30 cellular contexts compared by ENCODE assay signal in the genomic region with DNA sequence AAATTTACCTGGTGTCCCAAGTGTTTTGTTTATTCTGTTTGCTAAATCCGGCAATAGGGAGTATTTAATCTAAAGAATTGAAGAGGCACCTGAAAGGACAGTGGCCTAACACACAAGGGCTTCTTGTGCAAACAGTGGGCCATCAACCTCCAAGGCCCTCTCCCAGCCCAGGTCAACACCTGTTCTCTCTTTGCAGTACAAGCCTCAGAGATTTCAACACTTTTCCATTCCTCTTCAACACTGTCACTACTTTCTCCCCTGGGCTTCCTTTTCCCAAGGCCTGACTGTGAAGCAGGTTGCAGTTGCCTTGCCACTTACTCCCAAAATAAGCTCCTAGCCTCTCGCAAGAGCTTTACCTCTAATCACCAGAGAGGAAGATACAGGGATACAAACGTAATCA. TPM values are rescaled to one million over a fixed set of nuclear protein-coding genes. Genes with fewer than 3 reads are reported as not detected.
DNase-seq lines count a peak whose midpoint lies in the region; ATAC-seq, FAIRE-seq and TF ChIP-seq lines count a peak whose summit lies in the region.
"Had no signal": no experiment of that assay in that cellular context is flagged by ENCODE, and none has a peak within 500 bp of the region (broad histone marks: within the 10 kb centered on the region; RNA-seq: fewer than 3 reads in every experiment).

No MANE protein-coding gene starts in this region.

- TF ChIP-seq POLR2A in K562 (conservative IDR thresholded peaks at IDR 0.05) (no peak), sigmoid colon (IDR thresholded peaks at IDR 0.05) (no peak), thyroid gland (IDR thresholded peaks at IDR 0.05) (no peak), vagina (IDR thresholded peaks at IDR 0.05) (no peak)

- H3K4me1 ChIP-seq in K562 (replicated peaks in 1 of 2; ENCODE audit: control insufficient read depth in 2 of 2, insufficient read depth in 2 of 2, low read length in 2 of 2) (peaks cover 3 to 16% of the 10 kb centered on the region in 2 experiments; a peak in 4 of 5 replicates), sigmoid colon (peaks cover 0 to 14% (median 11%) of the 10 kb centered on the region in 4 donors), thyroid gland (peaks cover 8 to 27% of the 10 kb centered on the region in 2 donors), vagina (peaks cover 21% of the 10 kb centered on the region)

- H3K27me3 Mint-ChIP-seq in activated T-helper 2 cell treated with anti-CD3 and anti-CD28 coated beads, Interferon-gamma antibody, Interleukin-2, Interleukin-4, amounts not matched to agents 10 μg/mL and 5 μg/mL and 100 μg/mL, durations not matched to agents 14 hours and 24 hours and 36 hours (ENCODE audit: low read depth) = no peaks in the 10 kb centered on the region

- no peaks in the 10 kb centered on the region for H4K20me1 ChIP-seq in K562 (replicated peaks; ENCODE audit: control insufficient read depth, insufficient read depth, low read length)

- H3K9me3 ChIP-seq in K562 (replicated peaks; ENCODE audit: control insufficient read depth, insufficient read depth, low read depth, low read length) (no peaks in the 10 kb centered on the region), sigmoid colon (no peaks in the 10 kb centered on the region), thyroid gland (no peaks in the 10 kb centered on the region), vagina (no peaks in the 10 kb centered on the region)
- H3K9me3 ChIP-seq: A549, adrenal gland had no signal

- peaks cover 12% of the 10 kb centered on the region for H3K4me1 Mint-ChIP-seq in activated T-helper 2 cell treated with anti-CD3 and anti-CD28 coated beads, Interferon-gamma antibody, Interleukin-2, Interleukin-4, amounts not matched to agents 10 μg/mL and 5 μg/mL and 100 μg/mL, durations not matched to agents 14 hours and 24 hours and 36 hours (ENCODE audit: low read depth)

- H3K36me3 ChIP-seq in K562 (ENCODE audit: control insufficient read depth, insufficient read depth, low read length) = no peaks in the 10 kb centered on the region
- H3K36me3 ChIP-seq in sigmoid colon = peaks cover 0 to 3% (median 0%) of the 10 kb centered on the region in 4 donors
- no peaks in the 10 kb centered on the region for H3K36me3 ChIP-seq in thyroid gland
- H3K36me3 ChIP-seq in vagina = no peaks in the 10 kb centered on the region
- H3K36me3 ChIP-seq: adrenal gland had no signal

- no peak for TF ChIP-seq RAD21 in K562 (CRISPR knock-in tag; conservative IDR thresholded peaks at IDR 0.05 in 1 of 2, IDR thresholded peaks at IDR 0.05 in 1 of 2)

- H3K4me3 Mint-ChIP-seq in activated T-helper 2 cell treated with anti-CD3 and anti-CD28 coated beads, Interferon-gamma antibody, Interleukin-2, Interleukin-4, amounts not matched to agents 10 μg/mL and 5 μg/mL and 100 μg/mL, durations not matched to agents 14 hours and 24 hours and 36 hours (ENCODE audit: low read depth) = no peak overlapping the region
- H3K4me3 Mint-ChIP-seq: brain; CD8-positive, alpha-beta T cell; T-helper 1 cell treated with Interleukin-12 subunit alpha and Interleukin-12 subunit beta and Interleukin-4 antibody, amounts not matched to agents 30 μg/mL and 1 μg/mL, for 36 hours had no signal

- DNase-seq in NCI-H146 (lab: John Stamatoyannopoulos, UW) (peak; percentile 55), NCI-H146 treated with DMSO at 0.1 percent for 48 hours (lab: John Stamatoyannopoulos, UW; ENCODE audit: unreplicated experiment) (no peak), NCI-H2029 (lab: John Stamatoyannopoulos, UW) (peak; percentile 36), K562 (ENCODE audit: extremely low read depth in 1 of 4, low spot score in 3 of 4) (no peak), sigmoid colon (peak; percentile 19), thyroid gland (no peak), vagina (ENCODE audit: extremely low spot score in 2 of 2) (no peak)
- no peak for DNase-seq in activated T-helper 2 cell treated with anti-CD3 and anti-CD28 coated beads, Interferon-gamma antibody, Interleukin-2, Interleukin-4, amounts not matched to agents 10 μg/mL and 5 μg/mL and 100 μg/mL, durations not matched to agents 14 hours and 24 hours and 36 hours (ENCODE audit: low spot score)
- DNase-seq: activated CD4-positive, CD25-positive, alpha-beta regulatory T cell treated with anti-CD3 and anti-CD28 coated beads, Interleukin-2, amount 50 U/mL, for 72 hours; adrenal gland; CD8-positive, alpha-beta T cell; DMS79; effector CD4-positive, alpha-beta T cell; erythroblast; foreskin fibroblast; GF-D8; KBM-7; left colon; mesendoderm; MM.1S; NCI-H1694 treated with DMSO at 0.1 percent for 48 hours; NCI-H446; occipital lobe; stimulated activated CD4-positive, alpha-beta T cell treated with anti-CD3 and anti-CD28 coated beads, Interleukin-12 subunit alpha, Interleukin-12 subunit beta, amount 100 ng/mL, for 4 hours; stimulated activated CD4-positive, alpha-beta T cell treated with anti-CD3 and anti-CD28 coated beads, Interleukin-4, amount 100 ng/mL, for 4 hours; stimulated activated naive CD8-positive, alpha-beta T cell treated with anti-CD3 and anti-CD28 coated beads, Interleukin-15, Interleukin-2, amounts not matched to agents 100 U/mL and 50 U/mL, for 24 hours had no signal

- H3K27me3 ChIP-seq in K562 (ENCODE audit: control insufficient read depth in 2 of 2, insufficient read depth in 2 of 2, low read length in 2 of 2) (no peaks in the 10 kb centered on the region), sigmoid colon (no peaks in the 10 kb centered on the region), thyroid gland (no peaks in the 10 kb centered on the region), vagina (no peaks in the 10 kb centered on the region)
- H3K27me3 ChIP-seq: adrenal gland had no signal

- in situ Hi-C loops in K562 (cut with MboI) = no loop called here

- H3K9me1 ChIP-seq in K562 (ENCODE audit: control insufficient read depth, insufficient read depth, low read length) = no peaks in the 10 kb centered on the region

- BruUV-seq in K562 (replicated peaks; lab: Mats Ljungman, UMichigan) = no TSS peak

- H3K9me3 Mint-ChIP-seq in activated T-helper 2 cell treated with anti-CD3 and anti-CD28 coated beads, Interferon-gamma antibody, Interleukin-2, Interleukin-4, amounts not matched to agents 10 μg/mL and 5 μg/mL and 100 μg/mL, durations not matched to agents 14 hours and 24 hours and 36 hours = no peaks in the 10 kb centered on the region
- H3K9me3 Mint-ChIP-seq: brain; CD8-positive, alpha-beta T cell; T-helper 1 cell treated with Interleukin-12 subunit alpha and Interleukin-12 subunit beta and Interleukin-4 antibody, amounts not matched to agents 30 μg/mL and 1 μg/mL, for 36 hours had no signal

- TF ChIP-seq CTCF in K562 (IDR thresholded peaks at IDR 0.05 in 2 of 3, conservative IDR thresholded peaks at IDR 0.05 in 1 of 3; ENCODE audit: insufficient read depth in 2 of 3, low read depth in 1 of 3, low read length in 3 of 3) = no peak
- TF ChIP-seq CTCF in sigmoid colon (IDR thresholded peaks at IDR 0.05) = no peak
- TF ChIP-seq CTCF in thyroid gland (IDR thresholded peaks at IDR 0.05) = no peak
- TF ChIP-seq CTCF in vagina (IDR thresholded peaks at IDR 0.05) = no peak

- intact Hi-C loops in K562 (cut with micrococcal nuclease) = no loop called here
- intact Hi-C loops in sigmoid colon (cut with DNase I) = loop anchor here (5.0 kb wide), 1 partner anchor 83 kb away; no protein-coding TSS in a partner anchor
- intact Hi-C loops in thyroid gland (cut with DNase I) = no loop called here
- intact Hi-C loops in activated T-helper 2 cell treated with anti-CD3 and anti-CD28 coated beads, Interferon-gamma antibody, Interleukin-2, Interleukin-4, amounts not matched to agents 10 μg/mL and 5 μg/mL and 100 μg/mL, durations not matched to agents 14 hours and 24 hours and 36 hours (cut with micrococcal nuclease) = no loop called here
- intact Hi-C loops in vagina (cut with DNase I) = no loop called here

- POLR2A ChIA-PET in K562 (lab: Yijun Ruan, JAX) = interaction anchor here (0.6 to 14.7 kb wide), 2 partner anchors 8 to 16 kb away, joined by 4 to 205 read pairs; partner anchors contain the start of gene CHTOP

- H3K27ac ChIP-seq in K562 (ENCODE audit: extremely low read depth, low read depth, low read length) = no peak overlapping the region
- H3K27ac ChIP-seq in sigmoid colon = no peak overlapping the region
- no peak overlapping the region for H3K27ac ChIP-seq in thyroid gland
- H3K27ac ChIP-seq in vagina = no peak overlapping the region
- H3K27ac ChIP-seq: A549, adrenal gland, SK-N-MC had no signal

- TF ChIP-seq EP300 in K562 (IDR thresholded peaks at IDR 0.05; ENCODE audit: low read length) (no peak), sigmoid colon (IDR thresholded peaks at IDR 0.05) (no peak)

- H3K9ac ChIP-seq in K562 (ENCODE audit: insufficient read depth in 1 of 2, low read depth in 2 of 2, low read length in 2 of 2) = no peak overlapping the region

- H3K36me3 Mint-ChIP-seq in activated T-helper 2 cell treated with anti-CD3 and anti-CD28 coated beads, Interferon-gamma antibody, Interleukin-2, Interleukin-4, amounts not matched to agents 10 μg/mL and 5 μg/mL and 100 μg/mL, durations not matched to agents 14 hours and 24 hours and 36 hours (ENCODE audit: low read depth) = no peaks in the 10 kb centered on the region

- H3K4me3 ChIP-seq in K562 (no peak overlapping the region), sigmoid colon (no peak overlapping the region), thyroid gland (replicated peaks in 1 of 3) (no peak overlapping the region), vagina (no peak overlapping the region)
- H3K4me3 ChIP-seq: A549, adrenal gland, SK-N-MC had no signal

- FAIRE-seq in K562 (lab: Jason Lieb, UNC) = no peak
- FAIRE-seq: A549 had no signal

- WGBS in K562 (ENCODE audit: insufficient coverage, low coverage, missing lambda C conversion rate) = 54% methylated on average over 3 of the region's 3 CpGs
- WGBS in sigmoid colon, 2 donors = 89 to 90% methylated on average over 3 of the region's 3 CpGs
- WGBS in thyroid gland, 2 donors = 87 to 90% methylated on average over 3 of the region's 3 CpGs

- peaks cover 13% of the 10 kb centered on the region for H3K79me2 ChIP-seq in K562 (ENCODE audit: control insufficient read depth, insufficient read depth, low read length)

- no peak overlapping the region for H3K27ac Mint-ChIP-seq in activated T-helper 2 cell treated with anti-CD3 and anti-CD28 coated beads, Interferon-gamma antibody, Interleukin-2, Interleukin-4, amounts not matched to agents 10 μg/mL and 5 μg/mL and 100 μg/mL, durations not matched to agents 14 hours and 24 hours and 36 hours
- H3K27ac Mint-ChIP-seq: brain; CD8-positive, alpha-beta T cell; T-helper 1 cell treated with Interleukin-12 subunit alpha and Interleukin-12 subunit beta and Interleukin-4 antibody, amounts not matched to agents 30 μg/mL and 1 μg/mL, for 36 hours had no signal

- H2AFZ ChIP-seq in K562 (ENCODE audit: low read depth, low read length) = peak overlapping the region; percentile 65; the same call in 1 of the 2 replicates

- ATAC-seq in K562 = no peak
- ATAC-seq: A549; CD8-positive, alpha-beta T cell; left colon; stimulated activated naive CD8-positive, alpha-beta T cell treated with anti-CD3 and anti-CD28 coated beads, Interleukin-15, Interleukin-2, amounts not matched to agents 100 U/mL and 50 U/mL, for 24 hours had no signal

- CTCF ChIA-PET in K562 (lab: Yijun Ruan, JAX; ENCODE audit: low intra/inter-chr PET ratio) = no interaction called here

- no peak overlapping the region for H3K4me2 ChIP-seq in K562 (ENCODE audit: insufficient read depth, low read length)
- H3K4me2 ChIP-seq: A549 had no signal

RNA-seq across cellular contexts. Expression of gene SNAPIN, which starts 3.2 kb away (rescaled TPM):
- 8.7 and 14.0 TPM in 2 replicates for total RNA-seq in K562 (2011; cell fraction: chromatin; rRNA removed; ENCODE audit: low replicate concordance)
- 14.8 and 16.6 TPM in 2 replicates for total RNA-seq in K562 (2011; cell fraction: nucleolus; rRNA removed)
- 14.4 and 14.7 TPM in 2 replicates for total RNA-seq in K562 (2011; cell fraction: nucleoplasm; rRNA removed)
- total RNA-seq in K562 (2014; rRNA removed) (36.0 and 36.7 TPM in 2 replicates), K562 (2014; rRNA removed; fragmentation: Illumina TruSeq; extraction: Trizol) (26.5 and 27.8 TPM in 2 replicates), K562 (2015; rRNA removed; fragmentation: Illumina TruSeq; extraction: Trizol) (31.3 and 32.3 TPM in 2 replicates), K562 (2021) (24.6 and 26.6 TPM in 2 replicates), sigmoid colon (10 to 100 TPM; 51.2 to 94.5 (median 85.7) TPM), thyroid gland (10 to 100 TPM; 52.0 to 71.9 (median 63.9) TPM), vagina (43.2 TPM)
- polyA plus RNA-seq in K562 (2011; rRNA removed) (32.8 and 36.8 TPM in 2 replicates), K562 (2014; fragmentation: Illumina TruSeq; extraction: Trizol) (33.5 and 42.4 TPM in 2 replicates), K562 (2014; fragmentation: Nextera tagmentation; extraction: Ambion mirVana) (10 to 100 TPM; 11.2 to 15.8 TPM), K562 (2014; rRNA removed) (42.4 and 43.9 TPM in 2 replicates), sigmoid colon (10 to 100 TPM; 30.0 to 38.6 (median 34.2) TPM)
- polyA plus RNA-seq in K562 (2011; cell fraction: cytosol; rRNA removed) = 36.0 and 39.1 TPM in 2 replicates
- 25.2 and 27.6 TPM in 2 replicates for polyA plus RNA-seq in K562 (2011; cell fraction: nucleus; rRNA removed)
- polyA plus RNA-seq in K562 (2012) = 28.4 and 30.6 TPM in 2 replicates
- polyA minus RNA-seq in K562 (2011; rRNA and poly(A)+ RNA removed) = 10.2 and 10.5 TPM in 2 replicates
- polyA minus RNA-seq in K562 (2011; cell fraction: cytosol; rRNA and poly(A)+ RNA removed) = 3.1 and 9.0 TPM in 2 replicates
- 5.9 and 8.8 TPM in 2 replicates for polyA minus RNA-seq in K562 (2011; cell fraction: nucleus; rRNA and poly(A)+ RNA removed)
- total RNA-seq in activated T-helper 2 cell treated with anti-CD3 and anti-CD28 coated beads, Interferon-gamma antibody, Interleukin-2, Interleukin-4, amounts not matched to agents 10 μg/mL and 5 μg/mL and 100 μg/mL, durations not matched to agents 14 hours and 24 hours and 36 hours = 32.8 and 33.1 TPM in 2 replicates

RNA-seq across cellular contexts. Expression of gene ILF2, which starts 15.5 kb away (rescaled TPM):
- total RNA-seq in K562 (2011; cell fraction: chromatin; rRNA removed; ENCODE audit: low replicate concordance) = 167 and 217 TPM in 2 replicates
- total RNA-seq in K562 (2011; cell fraction: nucleolus; rRNA removed) = 160 TPM in 2 replicates
- 148 and 169 TPM in 2 replicates for total RNA-seq in K562 (2011; cell fraction: nucleoplasm; rRNA removed)
- total RNA-seq in K562 (2014; rRNA removed) = 282 and 331 TPM in 2 replicates
- total RNA-seq in K562 (2014; rRNA removed; fragmentation: Illumina TruSeq; extraction: Trizol) = 474 and 498 TPM in 2 replicates
- total RNA-seq in K562 (2015; rRNA removed; fragmentation: Illumina TruSeq; extraction: Trizol) = 482 and 491 TPM in 2 replicates
- total RNA-seq in K562 (2021) = 313 and 315 TPM in 2 replicates
- 632 and 726 TPM in 2 replicates for polyA plus RNA-seq in K562 (2011; rRNA removed)
- 415 and 502 TPM in 2 replicates for polyA plus RNA-seq in K562 (2011; cell fraction: cytosol; rRNA removed)
- 264 and 364 TPM in 2 replicates for polyA plus RNA-seq in K562 (2011; cell fraction: nucleus; rRNA removed)
- 325 and 353 TPM in 2 replicates for polyA plus RNA-seq in K562 (2012)
- polyA plus RNA-seq in K562 (2014; fragmentation: Illumina TruSeq; extraction: Trizol) = 544 and 664 TPM in 2 replicates
- polyA plus RNA-seq in K562 (2014; fragmentation: Nextera tagmentation; extraction: Ambion mirVana) = 100 to 1,000 TPM; 459 to 642 TPM
- polyA plus RNA-seq in K562 (2014; rRNA removed) = 305 and 356 TPM in 2 replicates
- 480 and 562 TPM in 2 replicates for polyA minus RNA-seq in K562 (2011; rRNA and poly(A)+ RNA removed)
- polyA minus RNA-seq in K562 (2011; cell fraction: cytosol; rRNA and poly(A)+ RNA removed) = 157 and 219 TPM in 2 replicates
- 57.8 and 119 TPM in 2 replicates for polyA minus RNA-seq in K562 (2011; cell fraction: nucleus; rRNA and poly(A)+ RNA removed)
- 10 to 100 TPM; 59.8 to 94.0 (median 79.7) TPM for total RNA-seq in sigmoid colon
- 100 to 1,000 TPM in 2 of 3 donors, 10 to 100 TPM in 1; 88.3 to 166 (median 132) TPM for polyA plus RNA-seq in sigmoid colon
- 100 to 1,000 TPM; 111 to 167 (median 151) TPM for total RNA-seq in thyroid gland
- total RNA-seq in activated T-helper 2 cell treated with anti-CD3 and anti-CD28 coated beads, Interferon-gamma antibody, Interleukin-2, Interleukin-4, amounts not matched to agents 10 μg/mL and 5 μg/mL and 100 μg/mL, durations not matched to agents 14 hours and 24 hours and 36 hours = 352 and 358 TPM in 2 replicates
- total RNA-seq in vagina = 85.4 TPM

RNA-seq across cellular contexts. Expression of gene CHTOP, which starts 21.5 kb away (rescaled TPM):
- total RNA-seq in K562 (2011; cell fraction: chromatin; rRNA removed; ENCODE audit: low replicate concordance) = 128 and 182 TPM in 2 replicates
- 86.2 and 96.9 TPM in 2 replicates for total RNA-seq in K562 (2011; cell fraction: nucleolus; rRNA removed)
- total RNA-seq in K562 (2011; cell fraction: nucleoplasm; rRNA removed) = 171 and 245 TPM in 2 replicates
- total RNA-seq in K562 (2014; rRNA removed) (60.8 and 75.6 TPM in 2 replicates), K562 (2014; rRNA removed; fragmentation: Illumina TruSeq; extraction: Trizol) (53.0 and 54.8 TPM in 2 replicates), K562 (2015; rRNA removed; fragmentation: Illumina TruSeq; extraction: Trizol) (57.2 and 60.4 TPM in 2 replicates), K562 (2021) (79.2 and 79.6 TPM in 2 replicates), sigmoid colon (10 to 100 TPM; 44.8 to 57.8 (median 50.2) TPM), thyroid gland (100 to 1,000 TPM in 3 of 4 donors, 10 to 100 TPM in 1; 99.1 to 124 (median 105) TPM), vagina (67.3 TPM)
- polyA plus RNA-seq in K562 (2011; rRNA removed) (82.7 and 91.8 TPM in 2 replicates), K562 (2014; fragmentation: Illumina TruSeq; extraction: Trizol) (68.2 and 68.3 TPM in 2 replicates), K562 (2014; fragmentation: Nextera tagmentation; extraction: Ambion mirVana) (10 to 100 TPM; 10.2 to 10.3 TPM), K562 (2014; rRNA removed) (87.8 and 94.0 TPM in 2 replicates), sigmoid colon (10 to 100 TPM; 35.4 to 65.4 (median 38.6) TPM)
- polyA plus RNA-seq in K562 (2011; cell fraction: cytosol; rRNA removed) = 56.0 and 71.7 TPM in 2 replicates
- 78.6 and 81.6 TPM in 2 replicates for polyA plus RNA-seq in K562 (2011; cell fraction: nucleus; rRNA removed)
- 59.7 and 63.1 TPM in 2 replicates for polyA plus RNA-seq in K562 (2012)
- 67.2 and 81.2 TPM in 2 replicates for polyA minus RNA-seq in K562 (2011; rRNA and poly(A)+ RNA removed)
- 25.4 and 25.8 TPM in 2 replicates for polyA minus RNA-seq in K562 (2011; cell fraction: cytosol; rRNA and poly(A)+ RNA removed)
- polyA minus RNA-seq in K562 (2011; cell fraction: nucleus; rRNA and poly(A)+ RNA removed) = 61.4 and 84.9 TPM in 2 replicates
- 94.6 and 98.7 TPM in 2 replicates for total RNA-seq in activated T-helper 2 cell treated with anti-CD3 and anti-CD28 coated beads, Interferon-gamma antibody, Interleukin-2, Interleukin-4, amounts not matched to agents 10 μg/mL and 5 μg/mL and 100 μg/mL, durations not matched to agents 14 hours and 24 hours and 36 hours

RNA-seq across cellular contexts. Expression of gene NPR1, which starts 23.2 kb away (rescaled TPM):
- 0.58 TPM in 1 of 2 replicates, not detected in the other for total RNA-seq in K562 (2011; cell fraction: chromatin; rRNA removed; ENCODE audit: low replicate concordance)
- 0.13 and 0.17 TPM in 2 replicates for total RNA-seq in K562 (2011; cell fraction: nucleolus; rRNA removed)
- not detected in 2 replicates for total RNA-seq in K562 (2011; cell fraction: nucleoplasm; rRNA removed)
- total RNA-seq in K562 (2014; rRNA removed) (0.05 TPM in 1 of 2 replicates, not detected in the other), K562 (2014; rRNA removed; fragmentation: Illumina TruSeq; extraction: Trizol) (not detected in 2 replicates), K562 (2015; rRNA removed; fragmentation: Illumina TruSeq; extraction: Trizol) (not detected in 2 replicates), K562 (2021) (0.04 and 0.16 TPM in 2 replicates), sigmoid colon (10 to 100 TPM; 11.1 to 36.2 (median 31.0) TPM), thyroid gland (10 to 100 TPM; 20.9 to 35.1 (median 30.0) TPM), vagina (45.9 TPM)
- polyA plus RNA-seq in K562 (2011; rRNA removed) (0.06 TPM in 1 of 2 replicates, not detected in the other), K562 (2014; fragmentation: Illumina TruSeq; extraction: Trizol) (not detected in 2 replicates), K562 (2014; fragmentation: Nextera tagmentation; extraction: Ambion mirVana) (not detected), K562 (2014; rRNA removed) (not detected in 2 replicates), sigmoid colon (1 to 10 TPM in 2 of 3 donors, under 1 TPM in 1; 0.23 to 7.6 (median 5.4) TPM)
- polyA plus RNA-seq in K562 (2011; cell fraction: cytosol; rRNA removed) = 0.12 TPM in 1 of 2 replicates, not detected in the other
- polyA plus RNA-seq in K562 (2011; cell fraction: nucleus; rRNA removed) = 0.06 and 0.26 TPM in 2 replicates
- 0.01 and 0.03 TPM in 2 replicates for polyA plus RNA-seq in K562 (2012)
- not detected in 2 replicates for polyA minus RNA-seq in K562 (2011; rRNA and poly(A)+ RNA removed)
- polyA minus RNA-seq in K562 (2011; cell fraction: cytosol; rRNA and poly(A)+ RNA removed) = 0.48 and 1.6 TPM in 2 replicates
- polyA minus RNA-seq in K562 (2011; cell fraction: nucleus; rRNA and poly(A)+ RNA removed) = 0.13 TPM in 1 of 2 replicates, not detected in the other
- total RNA-seq in activated T-helper 2 cell treated with anti-CD3 and anti-CD28 coated beads, Interferon-gamma antibody, Interleukin-2, Interleukin-4, amounts not matched to agents 10 μg/mL and 5 μg/mL and 100 μg/mL, durations not matched to agents 14 hours and 24 hours and 36 hours = not detected in 2 replicates
- total RNA-seq: CD8-positive, alpha-beta T cell had no signal

RNA-seq across cellular contexts. Expression of gene S100A1, which starts 27.1 kb away (rescaled TPM):
- 3.4 and 6.9 TPM in 2 replicates for total RNA-seq in K562 (2011; cell fraction: chromatin; rRNA removed; ENCODE audit: low replicate concordance)
- total RNA-seq in K562 (2011; cell fraction: nucleolus; rRNA removed) = 4.8 and 6.3 TPM in 2 replicates
- 5.9 and 8.4 TPM in 2 replicates for total RNA-seq in K562 (2011; cell fraction: nucleoplasm; rRNA removed)
- 16.1 and 22.4 TPM in 2 replicates for total RNA-seq in K562 (2014; rRNA removed)
- total RNA-seq in K562 (2014; rRNA removed; fragmentation: Illumina TruSeq; extraction: Trizol) = 4.6 and 5.7 TPM in 2 replicates
- 7.9 TPM in 2 replicates for total RNA-seq in K562 (2015; rRNA removed; fragmentation: Illumina TruSeq; extraction: Trizol)
- 12.7 and 14.1 TPM in 2 replicates for total RNA-seq in K562 (2021)
- 27.3 and 30.1 TPM in 2 replicates for polyA plus RNA-seq in K562 (2011; rRNA removed)
- 46.4 and 48.5 TPM in 2 replicates for polyA plus RNA-seq in K562 (2011; cell fraction: cytosol; rRNA removed)
- 10.6 and 11.0 TPM in 2 replicates for polyA plus RNA-seq in K562 (2011; cell fraction: nucleus; rRNA removed)
- polyA plus RNA-seq in K562 (2012) = 27.9 and 39.5 TPM in 2 replicates
- polyA plus RNA-seq in K562 (2014; fragmentation: Illumina TruSeq; extraction: Trizol) = 14.4 and 15.0 TPM in 2 replicates
- under 1 TPM; 0.44 to 0.53 TPM for polyA plus RNA-seq in K562 (2014; fragmentation: Nextera tagmentation; extraction: Ambion mirVana)
- 24.4 and 27.1 TPM in 2 replicates for polyA plus RNA-seq in K562 (2014; rRNA removed)
- polyA minus RNA-seq in K562 (2011; rRNA and poly(A)+ RNA removed) = 12.5 and 25.6 TPM in 2 replicates
- 11.0 and 12.5 TPM in 2 replicates for polyA minus RNA-seq in K562 (2011; cell fraction: cytosol; rRNA and poly(A)+ RNA removed)
- 2.2 and 4.4 TPM in 2 replicates for polyA minus RNA-seq in K562 (2011; cell fraction: nucleus; rRNA and poly(A)+ RNA removed)
- 10 to 100 TPM in 2 of 4 donors, 1 to 10 TPM in 2; 2.3 to 22.2 (median 10.9) TPM for total RNA-seq in sigmoid colon
- polyA plus RNA-seq in sigmoid colon = 1 to 10 TPM; 3.2 to 6.6 (median 4.4) TPM
- 100 to 1,000 TPM; 139 to 498 (median 231) TPM for total RNA-seq in thyroid gland
- total RNA-seq in activated T-helper 2 cell treated with anti-CD3 and anti-CD28 coated beads, Interferon-gamma antibody, Interleukin-2, Interleukin-4, amounts not matched to agents 10 μg/mL and 5 μg/mL and 100 μg/mL, durations not matched to agents 14 hours and 24 hours and 36 hours = not detected in 2 replicates
- total RNA-seq in vagina = not detected
- total RNA-seq: CD8-positive, alpha-beta T cell had no signal

Comparison
In these comparisons a context has a peak if more than half of its experiments do, and no peak if none do; other contexts are left out.
1. DNase-seq: peak in NCI-H146 (single experiment), NCI-H2029 (single experiment) and sigmoid colon (single experiment); none in NCI-H146 treated with DMSO at 0.1 percent for 48 hours (single experiment), K562 (0 of 4), thyroid gland (0 of 2), activated T-helper 2 cell treated with anti-CD3 and anti-CD28 coated beads, Interferon-gamma antibody, Interleukin-2, Interleukin-4, amounts not matched to agents 10 μg/mL and 5 μg/mL and 100 μg/mL, durations not matched to agents 14 hours and 24 hours and 36 hours (single experiment) and vagina (0 of 2).